ENCODE assay signal across 13 cellular contexts in the genomic region with DNA sequence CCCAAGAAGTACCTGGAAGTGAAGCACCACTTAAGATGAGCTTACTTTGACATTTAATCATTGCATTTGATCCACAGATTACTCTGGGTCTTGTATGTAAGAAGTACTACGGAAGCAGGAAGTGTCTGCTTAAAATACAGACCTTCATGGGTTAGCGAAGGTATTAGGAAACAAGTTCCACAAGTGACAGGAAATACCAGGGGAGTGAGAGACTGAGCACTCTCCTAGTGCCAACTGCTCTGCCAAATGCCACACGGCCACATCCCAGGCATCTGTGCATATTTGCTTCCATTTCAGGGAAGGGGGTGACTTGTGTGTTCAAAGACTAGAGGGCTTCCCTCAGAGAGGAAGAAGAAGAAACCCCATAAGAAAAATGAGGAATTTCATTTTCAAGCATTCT. TPM values are rescaled to one million over a fixed set of nuclear protein-coding genes. Genes with fewer than 3 reads are reported as not detected.
A peak's percentile ranks its signal among the peaks of the same experiment; 100 is the strongest.
DNase-seq lines count a peak whose midpoint lies in the region; ATAC-seq, FAIRE-seq and TF ChIP-seq lines count a peak whose summit lies in the region.
"Had no signal": no experiment of that assay in that cellular context is flagged by ENCODE, and none has a peak within 500 bp of the region (broad histone marks: within the 10 kb centered on the region; RNA-seq: fewer than 3 reads in every experiment).

No MANE protein-coding gene starts in this region.

- no peak overlapping the region for H3K4me3 ChIP-seq in BLaER1 treated with 17β-estradiol and CSF1 and Interleukin-3, amounts not matched to agents 10 nM and 100 nM
- H3K4me3 ChIP-seq in astrocyte (ENCODE audit: insufficient read depth, low read depth, low read length) = no peak overlapping the region
- H3K4me3 ChIP-seq: esophagus muscularis mucosa had no signal

- CTCF ChIA-PET in activated CD4-positive, alpha-beta memory T cell treated with anti-CD3 and anti-CD28 coated beads for 36 hours (lab: Charles Lee) = interaction anchor here (0.5 to 4.5 kb wide), 2 partner anchors 200 to 243 kb away, joined by 3 to 36 read pairs; no protein-coding TSS in a partner anchor

- peak overlapping the region in 2 of 11 experiments; percentile 2 to 28; a peak in 3 of 22 replicates for H3K27ac ChIP-seq in BLaER1 treated with 17β-estradiol and CSF1 and Interleukin-3, amounts not matched to agents 10 nM and 100 nM
- no peak overlapping the region for H3K27ac ChIP-seq in astrocyte (ENCODE audit: low read depth, low read length)
- H3K27ac ChIP-seq: esophagus muscularis mucosa had no signal

- ATAC-seq in memory B cell (ENCODE audit: low read depth) = no peak
- no peak for ATAC-seq in GM18520 (IDR thresholded peaks at IDR 0.05; ENCODE audit: unreplicated experiment)
- no peak for ATAC-seq in GM21723 (IDR thresholded peaks at IDR 0.05; ENCODE audit: unreplicated experiment)

- H3K9me3 Mint-ChIP-seq in astrocyte (ENCODE audit: unreplicated experiment) = peaks cover 2% of the 10 kb centered on the region
- H3K9me3 Mint-ChIP-seq in memory B cell = no peaks in the 10 kb centered on the region
- no peaks in the 10 kb centered on the region for H3K9me3 Mint-ChIP-seq in activated CD4-positive, alpha-beta memory T cell treated with anti-CD3 and anti-CD28 coated beads for 36 hours
- H3K9me3 Mint-ChIP-seq: nephron had no signal

- H3K9me3 ChIP-seq in BLaER1 treated with 17β-estradiol and CSF1 and Interleukin-3, amounts not matched to agents 10 nM and 100 nM (replicated peaks in 1 of 11) = no peaks in the 10 kb centered on the region
- H3K9me3 ChIP-seq in astrocyte (ENCODE audit: insufficient read depth, low read depth, low read length) = no peaks in the 10 kb centered on the region
- H3K9me3 ChIP-seq: esophagus muscularis mucosa had no signal

- H3K27me3 ChIP-seq in BLaER1 treated with 17β-estradiol and CSF1 and Interleukin-3, amounts not matched to agents 10 nM and 100 nM = no peaks in the 10 kb centered on the region
- H3K27me3 ChIP-seq in astrocyte (ENCODE audit: insufficient read depth, low read length) = no peaks in the 10 kb centered on the region
- H3K27me3 ChIP-seq: esophagus muscularis mucosa had no signal

- H3K36me3 ChIP-seq in BLaER1 treated with 17β-estradiol and CSF1 and Interleukin-3, amounts not matched to agents 10 nM and 100 nM = no peaks in the 10 kb centered on the region
- H3K36me3 ChIP-seq in astrocyte (ENCODE audit: insufficient read depth, low read length) = no peaks in the 10 kb centered on the region
- H3K36me3 ChIP-seq: esophagus muscularis mucosa had no signal

- FAIRE-seq in astrocyte (lab: Jason Lieb, UNC) = peak; percentile 45
- FAIRE-seq: GM19239 had no signal

- no peak overlapping the region for H2AFZ ChIP-seq in astrocyte (ENCODE audit: low read depth, low read length)

- peak overlapping the region; percentile 12 to 64 (median 40); a peak in 17 of 22 replicates for H3K4me2 ChIP-seq in BLaER1 treated with 17β-estradiol and CSF1 and Interleukin-3, amounts not matched to agents 10 nM and 100 nM
- H3K4me2 ChIP-seq in astrocyte (ENCODE audit: low read length) = peak overlapping the region; percentile 65

- H3K4me1 Mint-ChIP-seq in astrocyte (ENCODE audit: low read depth, unreplicated experiment) (peaks cover 20% of the 10 kb centered on the region), memory B cell (peaks cover 8% of the 10 kb centered on the region)
- H3K4me1 Mint-ChIP-seq in activated CD4-positive, alpha-beta memory T cell treated with anti-CD3 and anti-CD28 coated beads for 36 hours (ENCODE audit: low read depth) = peaks cover 10% of the 10 kb centered on the region

- H3K27me3 Mint-ChIP-seq in astrocyte (ENCODE audit: low read depth, unreplicated experiment) (no peaks in the 10 kb centered on the region), memory B cell (no peaks in the 10 kb centered on the region)
- no peaks in the 10 kb centered on the region for H3K27me3 Mint-ChIP-seq in activated CD4-positive, alpha-beta memory T cell treated with anti-CD3 and anti-CD28 coated beads for 36 hours

- H3K27ac Mint-ChIP-seq in astrocyte (ENCODE audit: unreplicated experiment) (no peak overlapping the region), memory B cell (peak overlapping the region; percentile 39)
- H3K27ac Mint-ChIP-seq in activated CD4-positive, alpha-beta memory T cell treated with anti-CD3 and anti-CD28 coated beads for 36 hours = no peak overlapping the region

- H4K20me1 ChIP-seq in BLaER1 treated with 17β-estradiol and CSF1 and Interleukin-3, amounts not matched to agents 10 nM and 100 nM = no peaks in the 10 kb centered on the region
- no peaks in the 10 kb centered on the region for H4K20me1 ChIP-seq in astrocyte (ENCODE audit: insufficient read depth, low read length)

- H3K4me1 ChIP-seq in BLaER1 treated with 17β-estradiol and CSF1 and Interleukin-3, amounts not matched to agents 10 nM and 100 nM = peaks cover 0 to 14% (median 8%) of the 10 kb centered on the region in 10 experiments; a peak in 12 of 20 replicates
- H3K4me1 ChIP-seq in astrocyte (ENCODE audit: insufficient read depth, low read length) = peaks cover 15% of the 10 kb centered on the region

- no peak overlapping the region for H3K9ac ChIP-seq in BLaER1 treated with 17β-estradiol and CSF1 and Interleukin-3, amounts not matched to agents 10 nM and 100 nM
- H3K9ac ChIP-seq in astrocyte (ENCODE audit: low read length) = no peak overlapping the region

- intact Hi-C loops in activated CD4-positive, alpha-beta memory T cell treated with anti-CD3 and anti-CD28 coated beads for 36 hours (cut with micrococcal nuclease) = no loop called here

- H3K4me3 Mint-ChIP-seq in astrocyte (ENCODE audit: unreplicated experiment) (no peak overlapping the region), memory B cell (no peak overlapping the region)
- H3K4me3 Mint-ChIP-seq in activated CD4-positive, alpha-beta memory T cell treated with anti-CD3 and anti-CD28 coated beads for 36 hours = no peak overlapping the region
- H3K4me3 Mint-ChIP-seq: nephron had no signal

- H3K36me3 Mint-ChIP-seq in astrocyte (ENCODE audit: low read depth, unreplicated experiment) (no peaks in the 10 kb centered on the region), memory B cell (no peaks in the 10 kb centered on the region)
- no peaks in the 10 kb centered on the region for H3K36me3 Mint-ChIP-seq in activated CD4-positive, alpha-beta memory T cell treated with anti-CD3 and anti-CD28 coated beads for 36 hours

- no peak for TF ChIP-seq CTCF in astrocyte (IDR thresholded peaks at IDR 0.05; ENCODE audit: insufficient read depth, low read depth, low read length)

- POLR2A ChIA-PET in activated CD4-positive, alpha-beta memory T cell treated with anti-CD3 and anti-CD28 coated beads for 36 hours (lab: Charles Lee) = no interaction called here

- DNase-seq in HT1080 (ENCODE audit: low read depth) (peak; percentile 48), astrocyte (ENCODE audit: low read depth) (peak; percentile 23), memory B cell (ENCODE audit: low spot score in 2 of 2) (no peak), NCI-H82 (lab: John Stamatoyannopoulos, UW) (no peak)
- DNase-seq in activated CD4-positive, alpha-beta memory T cell treated with anti-CD3 and anti-CD28 coated beads for 36 hours = no peak
- DNase-seq: activated naive CD4-positive, alpha-beta T cell; NCI-H2081 treated with DMSO at 0.1 percent for 48 hours had no signal

- H3K79me2 ChIP-seq in astrocyte (ENCODE audit: insufficient read depth, low read length) = no peaks in the 10 kb centered on the region

RNA-seq across cellular contexts. Expression of gene ANK3, which starts 57.2 kb away (rescaled TPM):
- total RNA-seq in HT1080 (2014; rRNA removed; shearing (Covaris generic)) = 0.53 and 0.58 TPM in 2 replicates
- 0.17 and 1.1 TPM in 2 replicates for polyA plus RNA-seq in HT1080 (2015; cell fraction: cytosol; rRNA removed)
- polyA plus RNA-seq in HT1080 (2015; cell fraction: nucleus; rRNA removed) = 1.1 and 1.4 TPM in 2 replicates
- total RNA-seq in astrocyte = 15.5 and 21.1 TPM in 2 replicates
- total RNA-seq in activated CD4-positive, alpha-beta memory T cell treated with anti-CD3 and anti-CD28 coated beads for 36 hours = 10 to 100 TPM; 18.5 to 21.2 TPM

Comparison
In these comparisons a context has a peak if more than half of its experiments do, and no peak if none do; other contexts are left out.
1. DNase-seq: peak in HT1080 (single experiment) and astrocyte (single experiment); none in memory B cell (0 of 2), activated CD4-positive, alpha-beta memory T cell treated with anti-CD3 and anti-CD28 coated beads for 36 hours (single experiment) and NCI-H82 (single experiment).
2. RNA of gene ANK3, which starts 57.2 kb away (total RNA-seq): 18.5 to 21.2 TPM in activated CD4-positive, alpha-beta memory T cell treated with anti-CD3 and anti-CD28 coated beads for 36 hours and 15.5 to 21.1 TPM in astrocyte; 0.53 to 0.58 TPM in HT1080; every median in the first group is over 10 times any median in the second.